Comparison of ENCODE assay signal across 14 cellular contexts in the genomic region with DNA sequence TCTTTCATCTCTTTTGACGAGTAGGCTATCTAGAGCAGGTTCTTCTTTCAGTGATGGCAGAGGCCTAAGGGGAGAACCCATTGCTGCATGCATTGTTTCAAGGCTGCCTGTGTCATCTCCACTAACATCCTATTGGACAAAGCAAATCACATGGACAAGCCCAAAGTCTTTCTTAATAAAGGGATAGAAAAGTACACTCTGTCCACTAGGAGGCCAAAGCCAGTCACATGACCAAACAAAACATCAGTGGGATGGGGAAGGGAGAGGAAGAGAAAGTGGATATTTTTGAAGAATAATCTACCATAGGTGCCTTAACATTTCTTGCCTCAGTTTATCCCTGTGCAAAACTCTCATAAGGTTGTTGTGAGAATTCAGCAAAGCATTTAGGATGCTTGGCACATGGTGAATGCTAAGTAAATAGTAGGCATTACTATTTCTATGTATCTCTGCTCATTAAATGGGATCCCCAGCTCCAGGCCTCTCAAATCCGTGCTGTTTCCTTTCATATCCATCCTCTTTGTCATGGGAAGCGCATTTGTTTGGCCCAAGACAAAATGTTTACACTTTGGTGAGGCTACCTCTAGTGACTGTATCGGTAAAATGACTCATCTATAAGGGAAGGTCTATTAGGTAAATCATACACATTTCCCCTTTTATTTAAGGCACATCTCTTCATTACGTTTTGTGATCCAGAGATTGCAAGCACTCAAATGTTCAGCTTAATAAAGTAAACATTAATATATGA. TPM values are rescaled to one million over a fixed set of nuclear protein-coding genes. Genes with fewer than 3 reads are reported as not detected.
A peak's percentile ranks its signal among the peaks of the same experiment; 100 is the strongest.
DNase-seq lines count a peak whose midpoint lies in the region; ATAC-seq, FAIRE-seq and TF ChIP-seq lines count a peak whose summit lies in the region.
"Had no signal": no experiment of that assay in that cellular context is flagged by ENCODE, and none has a peak within 500 bp of the region (broad histone marks: within the 10 kb centered on the region; RNA-seq: fewer than 3 reads in every experiment).

No MANE protein-coding gene starts in this region.

- no peak for ATAC-seq in naive thymus-derived CD4-positive, alpha-beta T cell
- ATAC-seq in heart right ventricle = no peak
- ATAC-seq: T-helper 17 cell had no signal

- TF ChIP-seq CTCF in NB4 (IDR thresholded peaks at IDR 0.05; ENCODE audit: low read depth, low read length) (no peak), endothelial cell of umbilical vein (IDR thresholded peaks at IDR 0.05; ENCODE audit: extremely low read depth in 1 of 2, insufficient read depth in 1 of 2, low read depth in 1 of 2, low read length in 2 of 2) (peak; percentile 2 to 22), heart right ventricle (IDR thresholded peaks at IDR 0.05) (no peak)

- H4K20me1 ChIP-seq in endothelial cell of umbilical vein (replicated peaks; ENCODE audit: control insufficient read depth, extremely low read depth, insufficient read depth, low read length) = no peaks in the 10 kb centered on the region

- H3K27me3 Mint-ChIP-seq in naive thymus-derived CD4-positive, alpha-beta T cell = no peaks in the 10 kb centered on the region
- H3K27me3 Mint-ChIP-seq: CD4-positive, CD25-positive, alpha-beta regulatory T cell; T-helper 17 cell had no signal

- H3K9me3 ChIP-seq in endothelial cell of umbilical vein (replicated peaks; ENCODE audit: control insufficient read depth, insufficient read depth, low read length) = no peaks in the 10 kb centered on the region
- H3K9me3 ChIP-seq in naive thymus-derived CD4-positive, alpha-beta T cell (ENCODE audit: control insufficient read depth in 2 of 3, low read length in 3 of 3) = no peaks in the 10 kb centered on the region
- no peaks in the 10 kb centered on the region for H3K9me3 ChIP-seq in heart right ventricle
- H3K9me3 ChIP-seq: suprapubic skin had no signal

- H3K9ac ChIP-seq in endothelial cell of umbilical vein (replicated peaks; ENCODE audit: extremely low read depth, insufficient read depth, low read length) = no peak overlapping the region

- H3K4me1 ChIP-seq in endothelial cell of umbilical vein (ENCODE audit: control insufficient read depth, extremely low read depth, insufficient read depth, low read length) (peaks cover 10% of the 10 kb centered on the region), heart right ventricle (no peaks in the 10 kb centered on the region)
- H3K4me1 ChIP-seq in naive thymus-derived CD4-positive, alpha-beta T cell (ENCODE audit: control insufficient read depth in 2 of 2, insufficient read depth in 2 of 2, low read length in 2 of 2) = no peaks in the 10 kb centered on the region
- H3K4me1 ChIP-seq: suprapubic skin had no signal

- FAIRE-seq in H54 (lab: Jason Lieb, UNC) (peak; percentile 27), endothelial cell of umbilical vein (lab: Jason Lieb, UNC) (no peak)
- FAIRE-seq: astrocyte had no signal

- H3K4me3 ChIP-seq in NB4 (ENCODE audit: low read depth, low read length) (no peak overlapping the region), endothelial cell of umbilical vein (replicated peaks in 1 of 3; ENCODE audit: insufficient read depth in 1 of 3, low read depth in 1 of 3, low read length in 3 of 3) (no peak overlapping the region), heart right ventricle (no peak overlapping the region)
- H3K4me3 ChIP-seq in naive thymus-derived CD4-positive, alpha-beta T cell (ENCODE audit: low read length) = no peak overlapping the region
- H3K4me3 ChIP-seq: suprapubic skin had no signal

- H3K4me2 ChIP-seq in endothelial cell of umbilical vein (ENCODE audit: insufficient read depth, low read length) = no peak overlapping the region

- no peaks in the 10 kb centered on the region for H3K36me3 ChIP-seq in endothelial cell of umbilical vein (ENCODE audit: control insufficient read depth in 2 of 2, extremely low read depth in 1 of 2, insufficient read depth in 2 of 2, low read length in 2 of 2)
- no peaks in the 10 kb centered on the region for H3K36me3 ChIP-seq in naive thymus-derived CD4-positive, alpha-beta T cell (ENCODE audit: control insufficient read depth in 2 of 3, insufficient read depth in 3 of 3, low read length in 3 of 3)
- no peaks in the 10 kb centered on the region for H3K36me3 ChIP-seq in heart right ventricle
- H3K36me3 ChIP-seq: suprapubic skin had no signal

- dilution Hi-C loops in endothelial cell of umbilical vein (cut with MboI; ENCODE audit: extremely low pct_ligation_motif_present, low sequenced_read_pairs) = no loop called here

- WGBS in heart right ventricle, 2 donors = 71 to 88% methylated on average over 5 of the region's 5 CpGs

- H3K4me3 Mint-ChIP-seq in naive thymus-derived CD4-positive, alpha-beta T cell = no peak overlapping the region
- H3K4me3 Mint-ChIP-seq: CD4-positive, CD25-positive, alpha-beta regulatory T cell; T-helper 17 cell had no signal

- no peaks in the 10 kb centered on the region for H3K27me3 ChIP-seq in endothelial cell of umbilical vein (ENCODE audit: control insufficient read depth in 2 of 2, insufficient read depth in 2 of 2, low read length in 2 of 2)
- H3K27me3 ChIP-seq in naive thymus-derived CD4-positive, alpha-beta T cell (ENCODE audit: control insufficient read depth in 2 of 2, insufficient read depth in 2 of 2, low read length in 2 of 2) = no peaks in the 10 kb centered on the region
- H3K27me3 ChIP-seq in heart right ventricle = no peaks in the 10 kb centered on the region
- H3K27me3 ChIP-seq: suprapubic skin had no signal

- BruUV-seq in endothelial cell of umbilical vein (replicated peaks; lab: Mats Ljungman, UMichigan) = no TSS peak

- H3K79me2 ChIP-seq in endothelial cell of umbilical vein (ENCODE audit: control insufficient read depth, insufficient read depth, low read length) = no peaks in the 10 kb centered on the region

- intact Hi-C loops in endothelial cell of umbilical vein (cut with micrococcal nuclease) = no loop called here
- intact Hi-C loops in naive thymus-derived CD4-positive, alpha-beta T cell (cut with micrococcal nuclease) = no loop called here
- intact Hi-C loops in heart right ventricle (cut with DNase I) = loop anchor here in 1 of 10 donors (5.0 kb wide), 1 partner anchor 1519 kb away; no protein-coding TSS in a partner anchor

- H2AFZ ChIP-seq in endothelial cell of umbilical vein (ENCODE audit: low read depth, low read length) = no peak overlapping the region

- no peaks in the 10 kb centered on the region for H3K36me3 Mint-ChIP-seq in naive thymus-derived CD4-positive, alpha-beta T cell
- H3K36me3 Mint-ChIP-seq: CD4-positive, CD25-positive, alpha-beta regulatory T cell had no signal

- H3K27ac ChIP-seq in endothelial cell of umbilical vein (ENCODE audit: insufficient read depth, low read depth, low read length) = no peak overlapping the region
- H3K27ac ChIP-seq in naive thymus-derived CD4-positive, alpha-beta T cell (ENCODE audit: low read depth, low read length) = no peak overlapping the region
- H3K27ac ChIP-seq in heart right ventricle = no peak overlapping the region
- H3K27ac ChIP-seq: suprapubic skin had no signal

- peaks cover 0 to 4% (median 0%) of the 10 kb centered on the region in 11 donors for H3K9me3 Mint-ChIP-seq in naive thymus-derived CD4-positive, alpha-beta T cell

- peak; percentile 39 for DNase-seq in Daoy (ENCODE audit: low read depth)
- no peak for DNase-seq in H54 (ENCODE audit: insufficient read length, low spot score)
- peak; percentile 10 for DNase-seq in NB4 (ENCODE audit: low read depth)
- DNase-seq in endothelial cell of umbilical vein (ENCODE audit: low read depth, low spot score) = no peak
- DNase-seq in epidermal melanocyte (ENCODE audit: insufficient read length, low spot score) = no peak
- DNase-seq in kidney glomerular epithelial cell (lab: John Stamatoyannopoulos, UW) = no peak
- DNase-seq in naive thymus-derived CD4-positive, alpha-beta T cell = no peak
- DNase-seq in heart right ventricle = no peak
- DNase-seq: CD4-positive, CD25-positive, alpha-beta regulatory T cell; NCI-H446 treated with DMSO at 0.1 percent for 48 hours; posterior cingulate gyrus; T-helper 17 cell had no signal

- POLR2A ChIA-PET in endothelial cell of umbilical vein (lab: Charles Lee) = no interaction called here
- POLR2A ChIA-PET in naive thymus-derived CD4-positive, alpha-beta T cell (lab: Charles Lee) = no interaction called here

- H3K4me1 Mint-ChIP-seq in naive thymus-derived CD4-positive, alpha-beta T cell = no peaks in the 10 kb centered on the region
- H3K4me1 Mint-ChIP-seq: CD4-positive, CD25-positive, alpha-beta regulatory T cell; T-helper 17 cell had no signal

- TF ChIP-seq POLR2A in H54 (IDR thresholded peaks at IDR 0.05; ENCODE audit: low read depth, low read length) (no peak), NB4 (IDR thresholded peaks at IDR 0.05; ENCODE audit: extremely low read depth, insufficient read length) (no peak), endothelial cell of umbilical vein (IDR thresholded peaks at IDR 0.05; ENCODE audit: low read depth, low read length) (no peak)

- no peaks in the 10 kb centered on the region for H3K9me1 ChIP-seq in endothelial cell of umbilical vein (replicated peaks; ENCODE audit: control insufficient read depth, extremely low read depth, insufficient read depth, low read length)

- CTCF ChIA-PET in endothelial cell of umbilical vein (lab: Charles Lee) = interaction anchor here (0.9 to 1.0 kb wide), 3 partner anchors 10 to 251 kb away, joined by 3 read pairs; no protein-coding TSS in a partner anchor
- CTCF ChIA-PET in naive thymus-derived CD4-positive, alpha-beta T cell (lab: Charles Lee) = no interaction called here

- H3K27ac Mint-ChIP-seq in naive thymus-derived CD4-positive, alpha-beta T cell = no peak overlapping the region
- H3K27ac Mint-ChIP-seq: CD4-positive, CD25-positive, alpha-beta regulatory T cell; T-helper 17 cell had no signal

TF ChIP-seq in endothelial cell of umbilical vein, 7 proteins besides CTCF, POLR2A, EP300 and RAD21 (continues in another document):
- TF ChIP-seq MYC (IDR thresholded peaks at IDR 0.05; ENCODE audit: low read depth, low read length) = no peak
- TF ChIP-seq MAX (IDR thresholded peaks at IDR 0.05; ENCODE audit: insufficient read depth, insufficient read length) = no peak

RNA-seq across cellular contexts. Expression of gene CADPS2, which starts 16.7 kb away (rescaled TPM):
- total RNA-seq in Daoy (2014; rRNA removed; shearing (Covaris generic)) = 12.2 and 15.1 TPM in 2 replicates
- total RNA-seq in endothelial cell of umbilical vein = 20.0 and 22.6 TPM in 2 replicates
- 7.0 and 9.5 TPM in 2 replicates for polyA plus RNA-seq in endothelial cell of umbilical vein
- 11.9 and 13.5 TPM in 2 replicates for polyA plus RNA-seq in endothelial cell of umbilical vein (2011; cell fraction: cytosol; rRNA removed)
- polyA plus RNA-seq in endothelial cell of umbilical vein (2011; cell fraction: nucleus; rRNA removed) = 9.4 and 10.7 TPM in 2 replicates
- polyA plus RNA-seq in endothelial cell of umbilical vein (2012) = 14.0 and 23.6 TPM in 2 replicates
- 28.0 and 29.9 TPM in 2 replicates for polyA minus RNA-seq in endothelial cell of umbilical vein
- 2.6 TPM for polyA minus RNA-seq in endothelial cell of umbilical vein (2011; cell fraction: cytosol; rRNA and poly(A)+ RNA removed)
- polyA minus RNA-seq in endothelial cell of umbilical vein (2011; cell fraction: nucleus; rRNA and poly(A)+ RNA removed) = 37.5 and 44.5 TPM in 2 replicates
- total RNA-seq in naive thymus-derived CD4-positive, alpha-beta T cell = not detected
- polyA plus RNA-seq in naive thymus-derived CD4-positive, alpha-beta T cell = not detected
- total RNA-seq in heart right ventricle = 10 to 100 TPM in 3 of 10 donors, 1 to 10 TPM in 7; 3.6 to 25.7 (median 6.1) TPM
- polyA plus RNA-seq in heart right ventricle = 1 to 10 TPM; 6.7 to 7.2 TPM
- total RNA-seq: CD4-positive, CD25-positive, alpha-beta regulatory T cell; T-helper 17 cell had no signal

Comparison
In these comparisons a context has a peak if more than half of its experiments do, and no peak if none do; other contexts are left out.
1. DNase-seq: peak in Daoy (single experiment) and NB4 (single experiment); none in H54 (single experiment), endothelial cell of umbilical vein (single experiment), epidermal melanocyte (single experiment), kidney glomerular epithelial cell (single experiment), naive thymus-derived CD4-positive, alpha-beta T cell (0 of 9) and heart right ventricle (0 of 2).
2. CTCF ChIP-seq: peak in endothelial cell of umbilical vein (2 of 2); none in NB4 (single experiment) and heart right ventricle (0 of 9).
3. RNA of gene CADPS2, which starts 16.7 kb away (total RNA-seq): 20.0 to 22.6 TPM in endothelial cell of umbilical vein, 12.2 to 15.1 TPM in Daoy and 3.6 to 25.7 TPM in heart right ventricle; not detected in naive thymus-derived CD4-positive, alpha-beta T cell; every median in the first group is over 4 times any median in the second.